Comparison of ENCODE assay signal across 9 cellular contexts in the genomic region with DNA sequence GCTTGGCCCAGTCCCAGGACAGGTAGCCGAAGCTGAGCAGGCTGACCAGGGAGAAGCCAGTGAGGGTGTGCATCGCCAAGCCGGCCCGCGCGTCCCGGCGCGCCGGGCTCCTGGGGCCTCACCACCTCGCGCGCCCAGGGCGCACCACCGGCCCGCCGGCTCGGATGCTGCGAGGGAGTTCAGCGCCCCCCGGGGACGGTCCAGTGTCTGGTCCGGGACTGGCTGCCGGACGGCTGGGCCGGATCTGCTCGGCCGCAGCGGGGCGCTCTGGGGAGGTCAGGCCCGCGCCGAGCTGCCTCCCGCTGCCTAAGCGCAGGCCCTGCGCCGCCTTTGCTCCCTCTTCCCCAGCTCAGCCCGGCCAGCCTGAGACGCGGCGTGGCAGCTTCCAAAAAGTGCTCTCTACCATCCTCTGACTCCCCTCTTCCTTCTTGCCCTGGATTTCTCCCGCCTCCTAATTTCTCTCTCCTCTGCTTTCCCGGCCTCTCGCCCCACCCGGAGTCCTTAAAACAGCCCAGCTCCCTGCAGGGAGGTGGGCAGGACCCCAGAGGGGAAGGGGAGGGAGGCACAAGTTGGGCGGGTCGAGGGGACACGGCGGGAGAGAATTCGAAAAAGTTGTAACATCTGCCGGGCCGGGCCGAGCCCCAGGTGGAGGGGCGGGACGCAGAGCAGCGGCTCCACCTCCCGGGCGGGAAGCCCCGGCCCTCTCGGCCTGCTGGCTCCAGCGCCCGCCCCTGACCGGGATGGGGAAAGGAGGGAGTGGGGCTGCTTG. TPM values are rescaled to one million over a fixed set of nuclear protein-coding genes. Genes with fewer than 3 reads are reported as not detected.
DNase-seq lines count a peak whose midpoint lies in the region; ATAC-seq, FAIRE-seq and TF ChIP-seq lines count a peak whose summit lies in the region.
"Had no signal": no experiment of that assay in that cellular context is flagged by ENCODE, and none has a peak within 500 bp of the region (broad histone marks: within the 10 kb centered on the region; RNA-seq: fewer than 3 reads in every experiment).

A gene (minus strand): TSS at position 605 of the 769 bp plus-strand sequence. CDS start 532 bp downstream, at position 73.

- FAIRE-seq in keratinocyte (lab: Jason Lieb, UNC) = no peak

- H3K27me3 ChIP-seq in keratinocyte (ENCODE audit: control insufficient read depth, extremely low read depth, insufficient read depth, low read length) = no peaks in the 10 kb centered on the region

- H3K4me3 ChIP-seq in HFF-Myc (replicated peaks; ENCODE audit: low read depth, low read length) (peak within 1 kb of the TSS; percentile 32), keratinocyte (ENCODE audit: control insufficient read depth in 2 of 3, extremely low read depth in 1 of 3, insufficient read depth in 2 of 3, low read depth in 1 of 3, low read length in 3 of 3) (peak within 1 kb of the TSS; percentile 15 to 53 (median 46))

- H3K9me1 ChIP-seq in keratinocyte (ENCODE audit: control insufficient read depth, extremely low read depth, insufficient read depth, low read length) = peaks cover 4% of the 10 kb centered on the region

- peaks cover 34% of the 10 kb centered on the region for H3K4me1 ChIP-seq in keratinocyte (ENCODE audit: control insufficient read depth, extremely low read depth, insufficient read depth, low read length)

- H3K27ac ChIP-seq in keratinocyte (ENCODE audit: control insufficient read depth, insufficient read depth, low read length) = peak within 1 kb of the TSS; percentile 18

- peak within 1 kb of the TSS; percentile 73 for H3K9ac ChIP-seq in keratinocyte (ENCODE audit: control insufficient read depth, extremely low read depth, insufficient read depth, low read length)

- no peaks in the 10 kb centered on the region for H3K9me3 ChIP-seq in keratinocyte (ENCODE audit: control insufficient read depth, low read depth, low read length)

- no peaks in the 10 kb centered on the region for H3K79me2 ChIP-seq in keratinocyte (ENCODE audit: control insufficient read depth, insufficient read depth, low read length)

- peak within 1 kb of the TSS; percentile 76 for H2AFZ ChIP-seq in keratinocyte (ENCODE audit: control insufficient read depth, low read length)

- peak within 1 kb of the TSS; percentile 77 for H3K4me2 ChIP-seq in keratinocyte (ENCODE audit: control insufficient read depth, extremely low read depth, insufficient read depth, low read depth, low read length)

- dilution Hi-C loops in keratinocyte (cut with MboI; ENCODE audit: extremely low pct_ligation_motif_present, low sequenced_read_pairs) = no loop called here

- TF ChIP-seq CTCF in HFF-Myc (IDR thresholded peaks at IDR 0.05; ENCODE audit: low read depth, low read length, missing control alignments) (peak; percentile 11), keratinocyte (optimal IDR thresholded peaks at IDR 0.05 in 1 of 3, IDR thresholded peaks at IDR 0.05 in 1 of 3, conservative IDR thresholded peaks at IDR 0.05 in 1 of 3; ENCODE audit: extremely low read depth in 1 of 3, insufficient read depth in 2 of 3, low read length in 3 of 3) (peak in 1 of 3 experiments; percentile 25)

- no peak for ATAC-seq in GM18858 (IDR thresholded peaks at IDR 0.05; ENCODE audit: unreplicated experiment)
- ATAC-seq in GM21515 (IDR thresholded peaks at IDR 0.05; ENCODE audit: unreplicated experiment) = no peak

- no peaks in the 10 kb centered on the region for H3K36me3 ChIP-seq in keratinocyte (ENCODE audit: control insufficient read depth in 2 of 2, extremely low read depth in 1 of 2, insufficient read depth in 2 of 2, low read length in 2 of 2)

- no peaks in the 10 kb centered on the region for H4K20me1 ChIP-seq in keratinocyte (ENCODE audit: control insufficient read depth, extremely low read depth, insufficient read depth, low read length)

- DNase-seq in HFF-Myc (ENCODE audit: extremely low read depth, low read depth) (no peak), cerebellar cortex (ENCODE audit: low spot score) (peak; percentile 62), keratinocyte (ENCODE audit: low read depth, low spot score) (no peak), stromal cell of bone marrow (ENCODE audit: low read depth) (peak; percentile 43), HUDEP-2 (lab: John Stamatoyannopoulos, UW; ENCODE audit: unreplicated experiment in 76 of 76) (no peak), DMS79 (lab: John Stamatoyannopoulos, UW) (no peak)
- DNase-seq: caudate nucleus had no signal

RNA-seq across cellular contexts. Expression of the gene that starts here (rescaled TPM):
- 1.7 to 3.8 TPM (median 2.4 TPM) in 3 replicates for polyA plus RNA-seq in keratinocyte
- polyA plus RNA-seq in keratinocyte (2011; ENCODE audit: low read depth) = 0.82 TPM
- 0.75 and 1.5 TPM in 2 replicates for polyA plus RNA-seq in keratinocyte (2011; cell fraction: cytosol; rRNA removed)
- polyA plus RNA-seq in keratinocyte (2011; cell fraction: nucleus; rRNA removed) = 2.6 and 3.3 TPM in 2 replicates
- 3.2 and 4.5 TPM in 2 replicates for polyA plus RNA-seq in keratinocyte (2012; ENCODE audit: low replicate concordance)
- 2.5 to 7.3 TPM (median 5.1 TPM) in 3 replicates for polyA minus RNA-seq in keratinocyte
- 4.4 TPM for polyA minus RNA-seq in keratinocyte (2011; cell fraction: cytosol; rRNA and poly(A)+ RNA removed)
- 3.5 and 4.7 TPM in 2 replicates for polyA minus RNA-seq in keratinocyte (2011; cell fraction: nucleus; rRNA and poly(A)+ RNA removed)

Comparison
In these comparisons a context has a peak if more than half of its experiments do, and no peak if none do; other contexts are left out.
1. DNase-seq: peak in cerebellar cortex (single experiment) and stromal cell of bone marrow (single experiment); none in HFF-Myc (single experiment), keratinocyte (single experiment), HUDEP-2 (0 of 76) and DMS79 (single experiment).